ENCODE assay signal across 25 cellular contexts in genomic region chrX:47097018-47097417, GRCh38. TPM values are rescaled to one million over a fixed set of nuclear protein-coding genes. Genes with fewer than 3 reads are reported as not detected.
"Had no signal": no experiment of that assay in that cellular context is flagged by ENCODE, and none has a peak within 500 bp of the region (broad histone marks: within the 10 kb centered on the region; RNA-seq: fewer than 3 reads in every experiment).

No MANE protein-coding gene starts in this region.

- DNase-seq: activated B cell treated with CpG ODN at 0.5 μM for 24 hours; activated CD4-positive, alpha-beta memory T cell treated with anti-CD3 and anti-CD28 coated beads for 36 hours; activated CD4-positive, alpha-beta T cell treated with anti-CD3 and anti-CD28 coated beads for 4 hours; activated gamma-delta T cell treated with Interleukin-2 at 50 U/mL for 16 hours; activated T-cell treated with anti-CD3 and anti-CD28 coated beads for 4 hours; adrenal gland; effector CD4-positive, alpha-beta T cell; gastrocnemius medialis; heart left ventricle; immature natural killer cell; kidney glomerular epithelial cell; mucosa of descending colon; naive thymus-derived CD8-positive, alpha-beta T cell; right lobe of liver; small intestine; stimulated activated CD4-positive, alpha-beta T cell treated with anti-CD3 and anti-CD28 coated beads, Interleukin-15, amount 100 ng/mL, for 24 hours; stimulated activated CD4-positive, alpha-beta T cell treated with anti-CD3 and anti-CD28 coated beads, Interleukin-2, amount 100 ng/mL, for 48 hours had no signal

- ATAC-seq: activated naive CD4-positive, alpha-beta T cell treated with anti-CD3 and anti-CD28 coated beads, Interleukin-2, amount 50 U/mL, for 72 hours; esophagus mucosa; gastrocnemius medialis; mucosa of descending colon; naive thymus-derived CD8-positive, alpha-beta T cell; right lobe of liver had no signal

- H3K27ac ChIP-seq: adrenal gland, gastrocnemius medialis, heart left ventricle, parathyroid adenoma, right lobe of liver, tibial nerve, vagina had no signal

- H3K36me3 Mint-ChIP-seq: activated CD4-positive, alpha-beta memory T cell treated with anti-CD3 and anti-CD28 coated beads for 36 hours; activated naive CD4-positive, alpha-beta T cell treated with anti-CD3 and anti-CD28 coated beads, Interleukin-2, amount 50 U/mL, for 72 hours; immature natural killer cell; memory B cell; naive thymus-derived CD8-positive, alpha-beta T cell had no signal

- H3K27me3 ChIP-seq: right lobe of liver, vagina had no signal

- H3K27me3 Mint-ChIP-seq: activated B cell treated with CpG ODN at 0.5 μM for 24 hours; activated CD4-positive, alpha-beta memory T cell treated with anti-CD3 and anti-CD28 coated beads for 36 hours; memory B cell; naive thymus-derived CD8-positive, alpha-beta T cell; stimulated activated naive CD8-positive, alpha-beta T cell treated with anti-CD3 and anti-CD28 coated beads, Interleukin-15, Interleukin-2, amounts not matched to agents 100 ng/mL and 50 ng/mL, for 24 hours had no signal

- H3K4me1 Mint-ChIP-seq: activated B cell treated with CpG ODN at 0.5 μM for 24 hours; immature natural killer cell; memory B cell; naive thymus-derived CD8-positive, alpha-beta T cell had no signal

- H2AFZ ChIP-seq: parathyroid adenoma had no signal

- H3K4me3 Mint-ChIP-seq: activated B cell treated with CpG ODN at 0.5 μM for 24 hours; activated CD4-positive, alpha-beta memory T cell treated with anti-CD3 and anti-CD28 coated beads for 36 hours; activated T-helper 1 cell treated with anti-CD3 and anti-CD28 coated beads, Interleukin-12 subunit alpha, Interleukin-12 subunit beta, Interleukin-2, Interleukin-4 antibody, amounts not matched to agents 30 ng/mL and 10 ng/mL and 1 ng/mL, durations not matched to agents 14 hours and 24 hours and 36 hours; immature natural killer cell; memory B cell; naive thymus-derived CD8-positive, alpha-beta T cell; stimulated activated naive CD8-positive, alpha-beta T cell treated with anti-CD3 and anti-CD28 coated beads, Interleukin-15, Interleukin-2, amounts not matched to agents 100 ng/mL and 50 ng/mL, for 24 hours had no signal

- H3K27ac Mint-ChIP-seq: activated B cell treated with CpG ODN at 0.5 μM for 24 hours; activated CD4-positive, alpha-beta memory T cell treated with anti-CD3 and anti-CD28 coated beads for 36 hours; activated naive CD4-positive, alpha-beta T cell treated with anti-CD3 and anti-CD28 coated beads, Interleukin-2, amount 50 U/mL, for 72 hours; activated T-helper 1 cell treated with anti-CD3 and anti-CD28 coated beads, Interleukin-12 subunit alpha, Interleukin-12 subunit beta, Interleukin-2, Interleukin-4 antibody, amounts not matched to agents 30 ng/mL and 10 ng/mL and 1 ng/mL, durations not matched to agents 14 hours and 24 hours and 36 hours; immature natural killer cell; memory B cell; naive thymus-derived CD8-positive, alpha-beta T cell; stimulated activated naive CD8-positive, alpha-beta T cell treated with anti-CD3 and anti-CD28 coated beads, Interleukin-15, Interleukin-2, amounts not matched to agents 100 ng/mL and 50 ng/mL, for 24 hours had no signal

- H3K9ac ChIP-seq: parathyroid adenoma had no signal

- H3K36me3 ChIP-seq: adrenal gland, gastrocnemius medialis, tibial nerve, vagina had no signal

- H3K79me2 ChIP-seq: parathyroid adenoma had no signal

- H3K4me1 ChIP-seq: adrenal gland, gastrocnemius medialis, heart left ventricle, parathyroid adenoma, right lobe of liver, tibial nerve, vagina had no signal

- H3K9me3 Mint-ChIP-seq: activated B cell treated with CpG ODN at 0.5 μM for 24 hours; activated CD4-positive, alpha-beta memory T cell treated with anti-CD3 and anti-CD28 coated beads for 36 hours; activated naive CD4-positive, alpha-beta T cell treated with anti-CD3 and anti-CD28 coated beads, Interleukin-2, amount 50 U/mL, for 72 hours; activated T-helper 1 cell treated with anti-CD3 and anti-CD28 coated beads, Interleukin-12 subunit alpha, Interleukin-12 subunit beta, Interleukin-2, Interleukin-4 antibody, amounts not matched to agents 30 ng/mL and 10 ng/mL and 1 ng/mL, durations not matched to agents 14 hours and 24 hours and 36 hours; immature natural killer cell; memory B cell; naive thymus-derived CD8-positive, alpha-beta T cell; stimulated activated naive CD8-positive, alpha-beta T cell treated with anti-CD3 and anti-CD28 coated beads, Interleukin-15, Interleukin-2, amounts not matched to agents 100 ng/mL and 50 ng/mL, for 24 hours had no signal

- H3K4me3 ChIP-seq: adrenal gland, gastrocnemius medialis, heart left ventricle, mucosa of descending colon, right lobe of liver, tibial nerve, vagina had no signal

- H3K9me3 ChIP-seq: adrenal gland, gastrocnemius medialis, heart left ventricle, mucosa of descending colon, right lobe of liver, tibial nerve, vagina had no signal

RNA-seq across cellular contexts. Expression of gene RGN, which starts 18.8 kb away (rescaled TPM):
- total RNA-seq: activated CD4-positive, alpha-beta memory T cell treated with anti-CD3 and anti-CD28 coated beads for 36 hours; activated naive CD4-positive, alpha-beta T cell treated with anti-CD3 and anti-CD28 coated beads, Interleukin-2, amount 50 U/mL, for 72 hours; activated T-helper 1 cell treated with anti-CD3 and anti-CD28 coated beads, Interleukin-12 subunit alpha, Interleukin-12 subunit beta, Interleukin-2, Interleukin-4 antibody, amounts not matched to agents 30 ng/mL and 10 ng/mL and 1 ng/mL, durations not matched to agents 14 hours and 24 hours and 36 hours; naive thymus-derived CD8-positive, alpha-beta T cell had no signal
- polyA plus RNA-seq: immature natural killer cell; naive thymus-derived CD8-positive, alpha-beta T cell had no signal
